In the genomic region with DNA sequence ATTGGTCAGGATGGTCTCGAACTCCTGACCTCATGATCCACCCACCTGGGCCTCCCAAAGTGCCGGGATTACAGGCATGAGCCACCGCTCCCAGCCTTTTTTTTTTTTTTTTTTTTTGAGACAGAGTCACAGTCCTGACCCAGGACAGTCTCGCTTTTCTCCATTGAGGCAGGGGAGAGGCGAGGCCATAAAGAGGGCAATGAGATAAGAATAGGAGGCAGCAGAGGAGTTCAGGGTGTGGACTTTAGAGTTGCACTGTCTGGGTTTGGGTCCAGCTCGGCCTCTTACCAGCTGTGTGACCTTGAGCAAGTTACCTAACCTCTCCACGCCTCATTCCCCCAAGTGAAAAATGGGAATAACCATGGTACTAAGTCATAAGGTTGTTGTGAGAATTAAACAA, we compare ENCODE assay signal across 22 cellular contexts.
"Had no signal": no experiment of that assay in that cellular context is flagged by ENCODE, and none has a peak within 500 bp of the region (broad histone marks: within the 10 kb centered on the region; RNA-seq: fewer than 3 reads in every experiment).

No MANE protein-coding gene starts in this region.

- H3K9me3 ChIP-seq: heart right ventricle, left lung, lower lobe of right lung, ovary, right atrium auricular region, spleen, suprapubic skin, thoracic aorta, tibial artery, uterus had no signal

- H3K27ac ChIP-seq: heart right ventricle, left lung, lower lobe of right lung, ovary, right atrium auricular region, skin epidermis, spleen, suprapubic skin, thoracic aorta, tibial artery, uterus had no signal

- FAIRE-seq: keratinocyte had no signal

- H3K4me3 ChIP-seq: heart right ventricle, left lung, lower lobe of right lung, ovary, right atrium auricular region, skin epidermis, spleen, suprapubic skin, thoracic aorta, tibial artery, uterus had no signal

- H3K27me3 ChIP-seq: heart right ventricle, left lung, ovary, right atrium auricular region, spleen, suprapubic skin, tibial artery, uterus had no signal

- ATAC-seq: heart right ventricle; left cardiac atrium; left lung; lower lobe of right lung; naive thymus-derived CD4-positive, alpha-beta T cell; natural killer cell treated with Interleukin-12 subunit alpha and Interleukin-12 subunit beta and Interleukin-15 and Interleukin-18, amount 100 ng/mL, for 72 hours; sciatic nerve; stimulated activated effector memory CD8-positive, alpha-beta T cell treated with anti-CD3 and anti-CD28 coated beads, Interleukin-12 subunit alpha, Interleukin-12 subunit beta, amount 100 ng/mL, for 72 hours had no signal

- DNase-seq: heart right ventricle; hippocampal formation; kidney glomerular epithelial cell; left cardiac atrium; left lung; lower lobe of right lung; mammary epithelial cell; mesenchymal stem cell; naive thymus-derived CD4-positive, alpha-beta T cell; ovary; spleen; stimulated activated CD4-positive, alpha-beta T cell treated with anti-CD3 and anti-CD28 coated beads, Interleukin-4, amount 100 ng/mL, for 24 hours; tibial artery; uterus had no signal

- H3K4me1 ChIP-seq: uterus had no signal

- H3K36me3 ChIP-seq: heart right ventricle, left lung, lower lobe of right lung, ovary, right atrium auricular region, spleen, suprapubic skin, thoracic aorta, tibial artery, uterus had no signal
